ENCODE assay signal across 8 cellular contexts in genomic region chr4:37685211-37685725, GRCh38. TPM values are rescaled to one million over a fixed set of nuclear protein-coding genes. Genes with fewer than 3 reads are reported as not detected.
DNase-seq lines count a peak whose midpoint lies in the region; ATAC-seq, FAIRE-seq and TF ChIP-seq lines count a peak whose summit lies in the region.

No MANE protein-coding gene starts in this region.

- peaks cover 5% of the 10 kb centered on the region for H3K27me3 Mint-ChIP-seq in T-helper 17 cell

- CTCF ChIA-PET in A549 (lab: Yijun Ruan, JAX), result interaction anchor here (0.7 to 1.0 kb wide), 2 partner anchors 41 to 81 kb away, joined by 3 read pairs; no protein-coding TSS in a partner anchor

- TF ChIP-seq CTCF in A549 (IDR thresholded peaks at IDR 0.05) (no peak), dorsolateral prefrontal cortex (IDR thresholded peaks at IDR 0.05 in 54 of 56, conservative IDR thresholded peaks at IDR 0.05 in 2 of 56; ENCODE audit: low read depth in 1 of 56, partially characterized antibody in 56 of 56) (no peak), upper lobe of right lung (IDR thresholded peaks at IDR 0.05) (no peak)

- peak overlapping the region; percentile 91 for H3K27ac Mint-ChIP-seq in T-helper 17 cell

- H3K36me3 ChIP-seq in mucosa of rectum (ENCODE audit: control insufficient read depth in 2 of 2, insufficient read depth in 2 of 2, low read length in 2 of 2) (no peaks in the 10 kb centered on the region), upper lobe of right lung (no peaks in the 10 kb centered on the region)

- H3K9ac ChIP-seq in mucosa of rectum (ENCODE audit: low read depth in 1 of 2, low read length in 2 of 2), result peak overlapping the region; percentile 88 to 99

- peak overlapping the region; percentile 94 for H3K4me3 Mint-ChIP-seq in T-helper 17 cell

- ATAC-seq in A549 (no peak), T-helper 17 cell (peak; percentile 13), upper lobe of right lung (no peak), GM18520 (IDR thresholded peaks at IDR 0.05; ENCODE audit: unreplicated experiment) (no peak)

- POLR2A ChIA-PET in A549 (lab: Yijun Ruan, JAX), result interaction anchor here (1.2 kb wide), 1 partner anchor 9 kb away, joined by 3 read pairs; no protein-coding TSS in a partner anchor

- H3K9me3 ChIP-seq in A549 (no peaks in the 10 kb centered on the region), T-helper 17 cell (ENCODE audit: control insufficient read depth, low read length, poor library complexity, severe bottlenecking) (no peaks in the 10 kb centered on the region), mucosa of rectum (ENCODE audit: control insufficient read depth in 2 of 2, low read length in 2 of 2) (no peaks in the 10 kb centered on the region), upper lobe of right lung (no peaks in the 10 kb centered on the region)

- no peak for TF ChIP-seq EP300 in A549 (IDR thresholded peaks at IDR 0.05)

- FAIRE-seq in A549 (lab: Jason Lieb, UNC) (no peak), GM12891 (lab: Jason Lieb, UNC) (peak; percentile 68)

- peaks cover 2% of the 10 kb centered on the region for H3K36me3 Mint-ChIP-seq in T-helper 17 cell (ENCODE audit: low read depth)

- H3K27me3 ChIP-seq in dorsolateral prefrontal cortex (no peaks in the 10 kb centered on the region), mucosa of rectum (ENCODE audit: control insufficient read depth in 2 of 2, insufficient read depth in 2 of 2, low read length in 2 of 2) (no peaks in the 10 kb centered on the region), upper lobe of right lung (no peaks in the 10 kb centered on the region)

- intact Hi-C loops in dorsolateral prefrontal cortex (cut with DNase I) (loop anchor here (5.0 to 10.0 kb wide), 4 partner anchors 83 to 1072 kb away; partner anchors contain the start of gene KLF3 (in 1 of the 2)), upper lobe of right lung (cut with DNase I) (no loop called here)

- H3K27ac ChIP-seq in A549, result peak overlapping the region; percentile 88 to 99
- H3K27ac ChIP-seq in dorsolateral prefrontal cortex, result peak overlapping the region in 56 of 59 donors; percentile 50 to 95 (median 88)
- H3K27ac ChIP-seq in mucosa of rectum (ENCODE audit: low read depth in 2 of 2, low read length in 2 of 2), result peak overlapping the region; percentile 95 to 96
- H3K27ac ChIP-seq in upper lobe of right lung, result peak overlapping the region; percentile 94

- no peak for TF ChIP-seq POLR2A in A549 (IDR thresholded peaks at IDR 0.05; ENCODE audit: low read length)
- TF ChIP-seq POLR2A in GM12891 (IDR thresholded peaks at IDR 0.05; ENCODE audit: low read depth, low read length), result no peak

- H3K4me2 ChIP-seq in A549, result peak overlapping the region; percentile 96

- DNase-seq in A549 (ENCODE audit: low read depth in 1 of 2, low spot score in 1 of 2) (peak in 1 of 2 experiments; percentile 10), GM12891 (ENCODE audit: insufficient read length, low spot score) (no peak), T-helper 17 cell (peak; percentile 14 to 33 (median 18)), dorsolateral prefrontal cortex (no peak), upper lobe of right lung (no peak), NCI-H226 (no peak)

- peaks cover 21% of the 10 kb centered on the region for H3K4me1 ChIP-seq in A549
- peaks cover 8 to 27% of the 10 kb centered on the region in 2 donors for H3K4me1 ChIP-seq in mucosa of rectum (ENCODE audit: control insufficient read depth in 2 of 2, insufficient read depth in 2 of 2, low read length in 2 of 2)
- peaks cover 24% of the 10 kb centered on the region for H3K4me1 ChIP-seq in upper lobe of right lung

- TF ChIP-seq RAD21 in A549 (conservative IDR thresholded peaks at IDR 0.05 in 1 of 2, IDR thresholded peaks at IDR 0.05 in 1 of 2), result no peak

- peak overlapping the region; percentile 97 for H3K4me3 ChIP-seq in A549
- peak overlapping the region; percentile 58 to 98 (median 91) for H3K4me3 ChIP-seq in dorsolateral prefrontal cortex
- peak overlapping the region; percentile 88 to 90 for H3K4me3 ChIP-seq in mucosa of rectum (ENCODE audit: low read length in 2 of 2)
- H3K4me3 ChIP-seq in upper lobe of right lung, result peak overlapping the region; percentile 90

- 15% methylated on average over 10 of the region's 10 CpGs for WGBS in A549 (ENCODE audit: missing lambda C conversion rate)

- peaks cover 30% of the 10 kb centered on the region for H3K4me1 Mint-ChIP-seq in T-helper 17 cell

TF ChIP-seq in A549, 52 proteins besides CTCF, POLR2A, EP300 and RAD21:
- no peak for TF ChIP-seq HMGXB4 (CRISPR knock-in tag; IDR thresholded peaks at IDR 0.05; ENCODE audit: borderline replicate concordance)
- no peak for TF ChIP-seq EHF (CRISPR knock-in tag; IDR thresholded peaks at IDR 0.05)
- TF ChIP-seq NFE2L2 (conservative IDR thresholded peaks at IDR 0.05; ENCODE audit: low read length), result no peak
- TF ChIP-seq HDAC2 (IDR thresholded peaks at IDR 0.05), result no peak
- TF ChIP-seq CBX2 (IDR thresholded peaks at IDR 0.05; ENCODE audit: borderline replicate concordance, low read depth), result no peak
- TF ChIP-seq CHD2 (IDR thresholded peaks at IDR 0.05; ENCODE audit: low read length, partially characterized antibody), result no peak
- no peak for TF ChIP-seq PBX3 (IDR thresholded peaks at IDR 0.05)
- no peak for TF ChIP-seq POLR2AphosphoS2 (conservative IDR thresholded peaks at IDR 0.05; ENCODE audit: low read length)

TF ChIP-seq in GM12891, 5 proteins besides CTCF, POLR2A, EP300 and RAD21:
- TF ChIP-seq POLR2AphosphoS5 (IDR thresholded peaks at IDR 0.05; ENCODE audit: low read depth, low read length), result no peak
- TF ChIP-seq TAF1 (IDR thresholded peaks at IDR 0.05; ENCODE audit: low read depth, low read length), result no peak
- TF ChIP-seq SPI1 (IDR thresholded peaks at IDR 0.05; ENCODE audit: low read depth, low read length), result no peak

RNA-seq across cellular contexts. Expression of gene RELL1, which starts 0.9 kb away (rescaled TPM):
- 7.9 and 9.6 TPM in 2 replicates for polyA plus RNA-seq in A549 (2011; rRNA removed)
- 3.5 and 4.7 TPM in 2 replicates for polyA plus RNA-seq in A549 (2012; cell fraction: cytosol; rRNA removed)
- polyA plus RNA-seq in A549 (2012; cell fraction: nucleus; rRNA removed), result 2.5 and 3.3 TPM in 2 replicates
- polyA plus RNA-seq in A549 (2017; fragmentation: RNase III; extraction: RNeasy Plus Mini Kit Qiagen cat#74134 plus additional on column Dnase treatment), result 4.9 to 5.8 TPM (median 5.0 TPM) in 3 replicates
- polyA minus RNA-seq in A549 (2011; rRNA and poly(A)+ RNA removed), result 24.9 and 28.2 TPM in 2 replicates
- 1.3 TPM for polyA plus RNA-seq in GM12891 (2012; ENCODE audit: low read depth, missing spikeins)
- 10 to 100 TPM; 30.1 to 30.7 TPM for total RNA-seq in T-helper 17 cell
- total RNA-seq in dorsolateral prefrontal cortex, result 10 to 100 TPM in 119 of 120 experiments, 1 to 10 TPM in 1; 9.3 to 58.1 (median 21.9) TPM
- total RNA-seq in upper lobe of right lung, result 49.1 TPM

Comparison
In these comparisons a context has a peak if more than half of its experiments do, and no peak if none do; other contexts are left out.
1. DNase-seq: peak in T-helper 17 cell (3 of 3); none in GM12891 (single experiment), dorsolateral prefrontal cortex (0 of 10), upper lobe of right lung (single experiment) and NCI-H226 (single experiment).
2. Peak in every context shown above with its lines, with median percentiles within 50 percentile points of each other: H3K27ac ChIP-seq and H3K4me3 ChIP-seq.